ENCODE assay signal across 20 cellular contexts in the genomic region with DNA sequence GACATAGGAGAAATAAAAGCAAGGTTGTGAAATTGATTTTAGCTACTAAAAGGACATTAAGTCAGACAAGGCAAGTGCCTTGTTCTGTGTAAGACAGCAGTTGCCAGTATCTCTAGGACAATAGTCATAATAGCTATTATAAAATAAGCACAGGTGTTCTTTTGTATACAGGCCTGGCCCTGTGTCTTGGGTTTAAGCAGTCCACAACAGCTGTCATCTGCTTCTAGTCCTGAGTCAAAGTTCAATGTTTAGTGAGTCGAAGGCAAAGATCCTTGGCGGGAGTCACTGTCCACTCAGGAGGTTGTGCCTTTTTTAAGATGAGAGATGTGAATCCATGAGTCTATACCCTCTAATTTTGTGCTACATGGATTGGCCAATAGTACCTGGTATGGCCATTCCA.
DNase-seq lines count a peak whose midpoint lies in the region; ATAC-seq and TF ChIP-seq lines count a peak whose summit lies in the region.
"Had no signal": no experiment of that assay in that cellular context is flagged by ENCODE, and none has a peak within 500 bp of the region (broad histone marks: within the 10 kb centered on the region; RNA-seq: fewer than 3 reads in every experiment).

No MANE protein-coding gene starts in this region.

- H3K27ac Mint-ChIP-seq in stimulated activated effector memory CD8-positive, alpha-beta T cell treated with anti-CD3 and anti-CD28 coated beads, Interleukin-12 subunit alpha, Interleukin-12 subunit beta, amount 100 ng/mL, for 72 hours: no peak overlapping the region
- H3K27ac Mint-ChIP-seq: activated naive CD4-positive, alpha-beta T cell treated with anti-CD3 and anti-CD28 coated beads for 36 hours; activated T-cell treated with anti-CD3 and anti-CD28 coated beads, Interleukin-2, amount 50 U/mL, for 72 hours; progenitor cell of endocrine pancreas had no signal

- no peak overlapping the region for H4K8ac ChIP-seq in mesendoderm (ENCODE audit: low read depth, low read length)

- no peak overlapping the region for H4K5ac ChIP-seq in mesendoderm (ENCODE audit: low read length)

- H3K23ac ChIP-seq in mesendoderm (ENCODE audit: low read length): no peak overlapping the region

- H2AK5ac ChIP-seq in mesendoderm (ENCODE audit: low read length): peak overlapping the region; percentile 4

- peak overlapping the region; percentile 48 for H3K4ac ChIP-seq in mesendoderm (ENCODE audit: low read depth, low read length)

- H3K27ac ChIP-seq in HUES64 (ENCODE audit: low read depth, low read length) (peak overlapping the region; percentile 78; the same call in 1 of the 2 replicates), mesendoderm (ENCODE audit: low read depth, low read length) (peak overlapping the region; percentile 3)
- H3K27ac ChIP-seq: GM23248, lower lobe of right lung, sigmoid colon, tibial nerve had no signal

- H3K4me3 Mint-ChIP-seq in stimulated activated effector memory CD8-positive, alpha-beta T cell treated with anti-CD3 and anti-CD28 coated beads, Interleukin-12 subunit alpha, Interleukin-12 subunit beta, amount 100 ng/mL, for 72 hours: no peak overlapping the region
- H3K4me3 Mint-ChIP-seq: activated naive CD4-positive, alpha-beta T cell treated with anti-CD3 and anti-CD28 coated beads for 36 hours; dendritic cell treated with granulocyte-macrophage colony-stimulating factor and Interleukin-4, amounts not matched to agents 40 ng/mL and 50 ng/mL, for 4 days had no signal

- no peak for TF ChIP-seq CTCF in GM12865 (IDR thresholded peaks at IDR 0.05; ENCODE audit: insufficient read depth, low read depth, low read length, missing control alignments)

- peak overlapping the region; percentile 85 for H3K18ac ChIP-seq in mesendoderm (ENCODE audit: low read length)

- DNase-seq in GM12865 (ENCODE audit: low read depth) (peak; percentile 20), NCI-H748 treated with DMSO at 0.1 percent for 48 hours (lab: John Stamatoyannopoulos, UW) (peak; percentile 3), mesendoderm (no peak), NCI-H2081 treated with DMSO at 0.1 percent for 48 hours (lab: John Stamatoyannopoulos, UW) (no peak), D341Med (ENCODE audit: low spot score) (no peak)
- DNase-seq in stimulated activated effector memory CD8-positive, alpha-beta T cell treated with anti-CD3 and anti-CD28 coated beads, Interleukin-12 subunit alpha, Interleukin-12 subunit beta, amount 100 ng/mL, for 72 hours (ENCODE audit: low spot score in 2 of 2): no peak
- DNase-seq: activated naive CD4-positive, alpha-beta T cell treated with anti-CD3 and anti-CD28 coated beads for 36 hours; activated T-cell treated with anti-CD3 and anti-CD28 coated beads, Interleukin-2, amount 50 U/mL, for 72 hours; anterior cingulate cortex; C1 segment of cervical spinal cord; GM23248; lower lobe of right lung; NCI-H187; NCI-H510A treated with DMSO at 0.1 percent for 48 hours; sigmoid colon had no signal

- H3K4me3 ChIP-seq in GM12865 (ENCODE audit: low read depth, low read length): no peak overlapping the region
- H3K4me3 ChIP-seq in HUES64 (ENCODE audit: low read length): no peak overlapping the region
- H3K4me3 ChIP-seq in mesendoderm (ENCODE audit: low read length): no peak overlapping the region
- H3K4me3 ChIP-seq: GM23248, lower lobe of right lung, sigmoid colon, tibial nerve had no signal

- H3K4me1 Mint-ChIP-seq in stimulated activated effector memory CD8-positive, alpha-beta T cell treated with anti-CD3 and anti-CD28 coated beads, Interleukin-12 subunit alpha, Interleukin-12 subunit beta, amount 100 ng/mL, for 72 hours: peaks cover 35% of the 10 kb centered on the region

- H2BK15ac ChIP-seq in mesendoderm (replicated peaks; ENCODE audit: low read depth): no peak overlapping the region

- peak overlapping the region; percentile 87 for H2BK5ac ChIP-seq in mesendoderm (ENCODE audit: low read length)

- ATAC-seq in esophagus mucosa: no peak
- no peak for ATAC-seq in stimulated activated effector memory CD8-positive, alpha-beta T cell treated with anti-CD3 and anti-CD28 coated beads, Interleukin-12 subunit alpha, Interleukin-12 subunit beta, amount 100 ng/mL, for 72 hours
- ATAC-seq: activated T-cell treated with anti-CD3 and anti-CD28 coated beads, Interleukin-2, amount 50 U/mL, for 72 hours; lower lobe of right lung had no signal

- WGBS in HUES64: 94% methylated on average over 2 of the region's 2 CpGs
- no CpG with 5 or more reads among the region's 2 CpGs for WGBS in mesendoderm (ENCODE audit: extremely low coverage, insufficient coverage, low lambda C conversion rate)

- no peaks in the 10 kb centered on the region for H3K79me1 ChIP-seq in mesendoderm (ENCODE audit: low read length)

- H2BK120ac ChIP-seq in mesendoderm (ENCODE audit: low read depth, low read length): peak overlapping the region; percentile 93

- H3K79me2 ChIP-seq in mesendoderm (ENCODE audit: control insufficient read depth, insufficient read depth, low read length): no peaks in the 10 kb centered on the region

- H3K36me3 Mint-ChIP-seq in stimulated activated effector memory CD8-positive, alpha-beta T cell treated with anti-CD3 and anti-CD28 coated beads, Interleukin-12 subunit alpha, Interleukin-12 subunit beta, amount 100 ng/mL, for 72 hours: no peaks in the 10 kb centered on the region

- no peak overlapping the region for H3K4me2 ChIP-seq in mesendoderm (ENCODE audit: low read length)

- no peaks in the 10 kb centered on the region for H3K27me3 ChIP-seq in HUES64 (ENCODE audit: insufficient read depth, low read length)
- H3K27me3 ChIP-seq in mesendoderm (ENCODE audit: insufficient read depth, low read length, poor library complexity): no peaks in the 10 kb centered on the region
- H3K27me3 ChIP-seq: sigmoid colon, tibial nerve had no signal

- H3K4me1 ChIP-seq in HUES64 (ENCODE audit: insufficient read depth, low read length) (peaks cover 60% of the 10 kb centered on the region), mesendoderm (ENCODE audit: control insufficient read depth, low read depth, low read length) (peaks cover 24% of the 10 kb centered on the region)

- no peaks in the 10 kb centered on the region for H3K9me3 Mint-ChIP-seq in stimulated activated effector memory CD8-positive, alpha-beta T cell treated with anti-CD3 and anti-CD28 coated beads, Interleukin-12 subunit alpha, Interleukin-12 subunit beta, amount 100 ng/mL, for 72 hours

- H3K56ac ChIP-seq in mesendoderm (ENCODE audit: low read length): peak overlapping the region; percentile 52

- H3K9ac ChIP-seq in HUES64 (ENCODE audit: low read depth, low read length) (no peak overlapping the region), mesendoderm (ENCODE audit: low read length) (no peak overlapping the region)
- H3K9ac ChIP-seq: GM23248 had no signal

- no peaks in the 10 kb centered on the region for H3K36me3 ChIP-seq in HUES64 (ENCODE audit: insufficient read depth, low read length)
- no peaks in the 10 kb centered on the region for H3K36me3 ChIP-seq in mesendoderm (ENCODE audit: control insufficient read depth, insufficient read depth, low read length)
- H3K36me3 ChIP-seq: lower lobe of right lung, sigmoid colon, tibial nerve had no signal

- no peaks in the 10 kb centered on the region for H3K9me3 ChIP-seq in HUES64 (ENCODE audit: insufficient read depth, low read depth, low read length)
- H3K9me3 ChIP-seq: lower lobe of right lung, sigmoid colon, tibial nerve had no signal

Comparison
In these comparisons a context has a peak if more than half of its experiments do, and no peak if none do; other contexts are left out.
1. DNase-seq: peak in GM12865 (single experiment) and NCI-H748 treated with DMSO at 0.1 percent for 48 hours (single experiment); none in mesendoderm (single experiment), NCI-H2081 treated with DMSO at 0.1 percent for 48 hours (single experiment), D341Med (single experiment) and stimulated activated effector memory CD8-positive, alpha-beta T cell treated with anti-CD3 and anti-CD28 coated beads, Interleukin-12 subunit alpha, Interleukin-12 subunit beta, amount 100 ng/mL, for 72 hours (0 of 2).